In genomic region chr3:86800116-86800515, GRCh38 we compare ENCODE assay signal across 20 cellular contexts.
A peak's percentile ranks its signal among the peaks of the same experiment; 100 is the strongest.
DNase-seq lines count a peak whose midpoint lies in the region; ATAC-seq and TF ChIP-seq lines count a peak whose summit lies in the region.
"Had no signal": no experiment of that assay in that cellular context is flagged by ENCODE, and none has a peak within 500 bp of the region (broad histone marks: within the 10 kb centered on the region; RNA-seq: fewer than 3 reads in every experiment).

No MANE protein-coding gene starts in this region.

- no peaks in the 10 kb centered on the region for H3K27me3 Mint-ChIP-seq in neural progenitor cell (ENCODE audit: insufficient read depth, low read depth)
- H3K27me3 Mint-ChIP-seq: B cell, IgD-negative memory B cell had no signal

- H3K14ac ChIP-seq in mesenchymal stem cell (ENCODE audit: low read length in 2 of 2), result no peak overlapping the region

- no TSS peak for BruUV-seq in PC-3 (replicated peaks; lab: Mats Ljungman, UMichigan)

- no peak overlapping the region for H2BK120ac ChIP-seq in mesenchymal stem cell (ENCODE audit: low read depth, low read length)

- H3K36me3 Mint-ChIP-seq in neural progenitor cell, result no peaks in the 10 kb centered on the region
- H3K36me3 Mint-ChIP-seq: IgD-negative memory B cell had no signal

- DNase-seq in EL (peak; percentile 11), adipocyte (ENCODE audit: low read depth) (peak; percentile 43), fibroblast of peridontal ligament (ENCODE audit: extremely low read depth) (peak; percentile 53), neural progenitor cell (ENCODE audit: low spot score) (no peak), PC-3 (no peak), mesenchymal stem cell (no peak)
- DNase-seq: ACHN, DMS53, HCEC 1CT, NCI-H1694 treated with DMSO at 0.1 percent for 48 hours, NCI-H2081 treated with DMSO at 0.1 percent for 48 hours, NCI-H2171 treated with DMSO at 0.1 percent for 48 hours, NCI-H446, NCI-H526, OCI-M1, Right ventricle myocardium superior had no signal

- H2AFZ ChIP-seq in neural progenitor cell (replicated peaks) (no peak overlapping the region), PC-3 (ENCODE audit: low read length) (no peak overlapping the region), mesenchymal stem cell (ENCODE audit: low read depth, low read length) (no peak overlapping the region)
- H2AFZ ChIP-seq: GM23338 had no signal

- H3K27me3 ChIP-seq in adipocyte (replicated peaks; ENCODE audit: control insufficient read depth, insufficient read depth, low read length) (no peaks in the 10 kb centered on the region), neural progenitor cell (no peaks in the 10 kb centered on the region), PC-3 (ENCODE audit: low read length) (no peaks in the 10 kb centered on the region), mesenchymal stem cell (ENCODE audit: control insufficient read depth in 1 of 2, insufficient read depth in 1 of 2, low read length in 2 of 2) (no peaks in the 10 kb centered on the region)

- WGBS in mesenchymal stem cell, result 68% methylated on average over 3 of the region's 3 CpGs

- intact Hi-C loops in PC-3 (cut with micrococcal nuclease), result no loop called here

- no peak overlapping the region for H4K8ac ChIP-seq in mesenchymal stem cell (ENCODE audit: low read length)

- CTCF ChIA-PET in PC-3 (lab: Charles Lee), result no interaction called here

- H3K4me1 Mint-ChIP-seq in neural progenitor cell, result no peaks in the 10 kb centered on the region
- H3K4me1 Mint-ChIP-seq: B cell, GM23338, IgD-negative memory B cell had no signal

- H3K36me3 ChIP-seq in adipocyte (ENCODE audit: control insufficient read depth, insufficient read depth, low read length, severe bottlenecking), result no peaks in the 10 kb centered on the region
- H3K36me3 ChIP-seq in neural progenitor cell, result no peaks in the 10 kb centered on the region
- H3K36me3 ChIP-seq in PC-3 (ENCODE audit: low read depth, low read length), result no peaks in the 10 kb centered on the region
- H3K36me3 ChIP-seq in mesenchymal stem cell (ENCODE audit: control insufficient read depth in 1 of 2, insufficient read depth in 2 of 2, low read depth in 1 of 2, low read length in 2 of 2), result no peaks in the 10 kb centered on the region

- no peak overlapping the region for H2AK5ac ChIP-seq in mesenchymal stem cell (ENCODE audit: low read length, severe bottlenecking)

- no peak overlapping the region for H2BK5ac ChIP-seq in mesenchymal stem cell (ENCODE audit: low read depth, low read length, poor library complexity, severe bottlenecking)

- no peak overlapping the region for H2BK12ac ChIP-seq in mesenchymal stem cell (ENCODE audit: low read length in 2 of 2)

- H3K9me3 ChIP-seq in adipocyte (ENCODE audit: control insufficient read depth, low read length) (no peaks in the 10 kb centered on the region), neural progenitor cell (ENCODE audit: low read depth) (no peaks in the 10 kb centered on the region), PC-3 (ENCODE audit: low read length) (no peaks in the 10 kb centered on the region), mesenchymal stem cell (ENCODE audit: control insufficient read depth, low read length) (peaks cover under 1% of the 10 kb centered on the region)

- H3K79me2 ChIP-seq in neural progenitor cell (ENCODE audit: low read depth) (no peaks in the 10 kb centered on the region), PC-3 (ENCODE audit: low read length) (no peaks in the 10 kb centered on the region)

- H3K18ac ChIP-seq in mesenchymal stem cell (ENCODE audit: low read depth in 1 of 2, low read length in 2 of 2), result no peak overlapping the region

- H2BK15ac ChIP-seq in mesenchymal stem cell (ENCODE audit: low read depth, poor library complexity, severe bottlenecking), result no peak overlapping the region

- no peaks in the 10 kb centered on the region for H3K9me3 Mint-ChIP-seq in neural progenitor cell
- H3K9me3 Mint-ChIP-seq: GM23338, IgD-negative memory B cell had no signal

- H3F3A ChIP-seq in neural progenitor cell (ENCODE audit: low read depth) (no peaks in the 10 kb centered on the region), PC-3 (ENCODE audit: low read length, unreplicated experiment) (no peaks in the 10 kb centered on the region)

- POLR2A ChIA-PET in PC-3 (lab: Charles Lee; ENCODE audit: unreplicated experiment), result no interaction called here

- TF ChIP-seq CTCF in neural progenitor cell (IDR thresholded peaks at IDR 0.05), result no peak
- TF ChIP-seq CTCF in PC-3 (conservative IDR thresholded peaks at IDR 0.05; ENCODE audit: low read depth, low read length), result no peak

- H3K79me1 ChIP-seq in mesenchymal stem cell (replicated peaks; ENCODE audit: low read length, poor library complexity, severe bottlenecking), result no peaks in the 10 kb centered on the region

- H3K4me1 ChIP-seq in adipocyte (ENCODE audit: control insufficient read depth, insufficient read depth, low read length) (peaks cover 12% of the 10 kb centered on the region), neural progenitor cell (no peaks in the 10 kb centered on the region), PC-3 (ENCODE audit: insufficient read depth, low read length) (no peaks in the 10 kb centered on the region), mesenchymal stem cell (ENCODE audit: control insufficient read depth, insufficient read depth, low read depth, low read length) (no peaks in the 10 kb centered on the region)

- no peak for ATAC-seq in PC-3
- no peak for ATAC-seq in activated CD4-positive, CD25-positive, alpha-beta regulatory T cell treated with anti-CD3 and anti-CD28 coated beads, Interleukin-2, amount 50 U/mL, for 24 hours
- ATAC-seq: GM23338 had no signal

- H3K4me2 ChIP-seq in neural progenitor cell (no peak overlapping the region), PC-3 (ENCODE audit: low read length) (no peak overlapping the region), mesenchymal stem cell (ENCODE audit: low read length, poor library complexity, severe bottlenecking) (no peak overlapping the region)
- H3K4me2 ChIP-seq: GM23338 had no signal

- no peaks in the 10 kb centered on the region for H3K9me2 ChIP-seq in PC-3 (replicated peaks; ENCODE audit: low read length)

- H3K27ac ChIP-seq in neural progenitor cell (no peak overlapping the region), PC-3 (ENCODE audit: low read length) (no peak overlapping the region), mesenchymal stem cell (ENCODE audit: low read length, poor library complexity, severe bottlenecking) (no peak overlapping the region)

- no peak overlapping the region for H3K4ac ChIP-seq in mesenchymal stem cell (ENCODE audit: low read depth in 1 of 2, low read length in 2 of 2)

- H3K4me3 ChIP-seq in adipocyte (ENCODE audit: low read length) (no peak overlapping the region), neural progenitor cell (no peak overlapping the region), PC-3 (ENCODE audit: low read length) (no peak overlapping the region), mesenchymal stem cell (ENCODE audit: insufficient read depth in 1 of 2, low read depth in 1 of 2, low read length in 2 of 2) (no peak overlapping the region)
- H3K4me3 ChIP-seq: GM23338 had no signal

- H4K91ac ChIP-seq in mesenchymal stem cell (ENCODE audit: low read length), result no peak overlapping the region

- H3K27ac Mint-ChIP-seq in neural progenitor cell, result no peak overlapping the region
- H3K27ac Mint-ChIP-seq: B cell, GM23338, IgD-negative memory B cell had no signal

- H4K20me1 ChIP-seq in neural progenitor cell (ENCODE audit: low read depth), result no peaks in the 10 kb centered on the region
- no peaks in the 10 kb centered on the region for H4K20me1 ChIP-seq in PC-3 (ENCODE audit: low read length)

- H3K23ac ChIP-seq in mesenchymal stem cell (ENCODE audit: low read length in 2 of 2), result no peak overlapping the region

- H3K4me3 Mint-ChIP-seq in neural progenitor cell, result no peak overlapping the region
- H3K4me3 Mint-ChIP-seq: B cell, GM23338, IgD-negative memory B cell had no signal

- H3K9ac ChIP-seq in adipocyte (ENCODE audit: low read length) (no peak overlapping the region), neural progenitor cell (no peak overlapping the region), PC-3 (ENCODE audit: low read length) (no peak overlapping the region), mesenchymal stem cell (ENCODE audit: low read length) (no peak overlapping the region)

Comparison
In these comparisons a context has a peak if more than half of its experiments do, and no peak if none do; other contexts are left out.
1. DNase-seq: peak in EL (single experiment), adipocyte (single experiment) and fibroblast of peridontal ligament (single experiment); none in neural progenitor cell (single experiment), PC-3 (single experiment) and mesenchymal stem cell (single experiment).